In the genomic region with DNA sequence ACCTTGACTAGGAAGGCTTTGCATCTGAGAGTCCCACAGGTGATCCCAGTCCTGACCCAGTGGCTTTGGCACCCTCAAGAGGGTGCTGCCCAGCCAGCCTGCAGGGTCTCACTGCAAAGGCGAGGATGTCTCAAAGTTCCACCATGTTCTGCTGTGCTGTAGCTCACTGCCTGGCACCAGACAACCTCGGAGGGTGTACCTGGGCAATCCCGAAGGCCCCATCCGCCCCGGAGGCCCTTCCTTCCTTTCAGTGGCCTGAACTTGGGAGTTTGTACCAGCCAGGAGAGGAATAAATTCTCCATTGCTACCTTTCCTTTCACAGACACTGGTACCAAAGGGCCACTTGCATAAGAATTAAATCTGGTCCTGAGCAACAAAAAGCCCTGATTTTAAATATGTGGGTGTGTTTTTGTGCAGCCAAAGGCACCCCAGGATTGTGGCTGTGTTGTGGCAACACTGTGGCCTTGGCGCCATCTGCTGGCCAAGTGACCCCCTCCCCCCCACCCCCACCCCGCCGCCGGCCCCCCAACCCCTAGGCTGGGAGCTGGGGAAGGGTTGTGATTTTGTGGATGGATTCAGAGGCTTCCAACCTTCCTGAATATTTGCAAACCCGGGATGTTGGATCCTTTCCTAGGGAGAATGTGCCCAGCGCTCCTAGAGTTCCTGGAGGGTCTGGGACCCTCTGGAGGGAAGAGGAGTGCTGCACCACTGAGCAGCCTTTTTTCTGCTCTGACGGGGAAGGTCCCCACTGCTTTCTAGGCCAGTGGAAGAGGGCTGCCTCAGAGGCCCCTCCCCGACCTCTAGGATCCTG, we compare ENCODE assay signal across 8 cellular contexts. TPM values are rescaled to one million over a fixed set of nuclear protein-coding genes. Genes with fewer than 3 reads are reported as not detected.
DNase-seq lines count a peak whose midpoint lies in the region; ATAC-seq, FAIRE-seq and TF ChIP-seq lines count a peak whose summit lies in the region.

No MANE protein-coding gene starts in this region.

- peaks cover 2% of the 10 kb centered on the region for H3K27me3 Mint-ChIP-seq in progenitor cell of endocrine pancreas

- peak; percentile 59 for DNase-seq in GM12891 (ENCODE audit: insufficient read length, low spot score)
- DNase-seq in SJCRH30: peak; percentile 18 to 40
- no peak for DNase-seq in dorsolateral prefrontal cortex
- DNase-seq in progenitor cell of endocrine pancreas (ENCODE audit: low spot score, unreplicated experiment): no peak
- no peak for DNase-seq in inferior parietal cortex (ENCODE audit: extremely low spot score)
- DNase-seq in DMS153 (lab: John Stamatoyannopoulos, UW): no peak
- no peak for DNase-seq in globus pallidus (ENCODE audit: low spot score)

- FAIRE-seq in GM12891 (lab: Jason Lieb, UNC): peak; percentile 85

- H3K4me3 ChIP-seq in SJCRH30 (no peak overlapping the region), dorsolateral prefrontal cortex (no peak overlapping the region)

- H3K27ac Mint-ChIP-seq in progenitor cell of endocrine pancreas: no peak overlapping the region

- H3K27me3 ChIP-seq in SJCRH30 (no peaks in the 10 kb centered on the region), dorsolateral prefrontal cortex (no peaks in the 10 kb centered on the region)

- no peak for TF ChIP-seq POLR2A in GM12891 (IDR thresholded peaks at IDR 0.05; ENCODE audit: low read depth, low read length)

- H3K4me3 Mint-ChIP-seq in progenitor cell of endocrine pancreas (ENCODE audit: low read depth): no peak overlapping the region

- no peak overlapping the region for H3K27ac ChIP-seq in SJCRH30
- H3K27ac ChIP-seq in dorsolateral prefrontal cortex: no peak overlapping the region

- intact Hi-C loops in dorsolateral prefrontal cortex (cut with DNase I): no loop called here

- TF ChIP-seq CTCF in dorsolateral prefrontal cortex (IDR thresholded peaks at IDR 0.05 in 54 of 56, conservative IDR thresholded peaks at IDR 0.05 in 2 of 56; ENCODE audit: low read depth in 1 of 56, partially characterized antibody in 56 of 56) (peak in 53 of 56 donors; percentile 27 to 67 (median 48)), progenitor cell of endocrine pancreas (IDR thresholded peaks at IDR 0.05; ENCODE audit: unreplicated experiment) (peak; percentile 59)

- no peaks in the 10 kb centered on the region for H3K9me3 ChIP-seq in SJCRH30 (replicated peaks)

- no peaks in the 10 kb centered on the region for H3K36me3 ChIP-seq in SJCRH30

- no peaks in the 10 kb centered on the region for H3K36me3 Mint-ChIP-seq in progenitor cell of endocrine pancreas (ENCODE audit: insufficient read depth)

- H3K4me1 ChIP-seq in SJCRH30: no peaks in the 10 kb centered on the region

- ATAC-seq in GM19395 (IDR thresholded peaks at IDR 0.05; ENCODE audit: unreplicated experiment): no peak

- no peaks in the 10 kb centered on the region for H3K4me1 Mint-ChIP-seq in progenitor cell of endocrine pancreas (ENCODE audit: low read depth)

- H3K9me3 Mint-ChIP-seq in progenitor cell of endocrine pancreas (ENCODE audit: low read depth): no peaks in the 10 kb centered on the region

TF ChIP-seq in GM12891, 5 proteins besides CTCF, POLR2A, EP300 and RAD21:
- TF ChIP-seq POU2F2 (IDR thresholded peaks at IDR 0.05; ENCODE audit: low read depth, low read length) (no peak), POLR2AphosphoS5 (IDR thresholded peaks at IDR 0.05; ENCODE audit: low read depth, low read length) (no peak), TAF1 (IDR thresholded peaks at IDR 0.05; ENCODE audit: low read depth, low read length) (no peak)

RNA-seq across cellular contexts. Expression of gene PTPN23, which starts 9.7 kb away (rescaled TPM):
- polyA plus RNA-seq in GM12891 (2012; ENCODE audit: low read depth, missing spikeins): 12.6 TPM
- 7.4 and 11.4 TPM in 2 replicates for total RNA-seq in SJCRH30 (2014; rRNA removed; shearing (Covaris generic))
- 10 to 100 TPM; 40.8 to 75.9 (median 53.6) TPM for total RNA-seq in dorsolateral prefrontal cortex
- total RNA-seq in progenitor cell of endocrine pancreas: 68.7 and 71.4 TPM in 2 replicates

Comparison
In these comparisons a context has a peak if more than half of its experiments do, and no peak if none do; other contexts are left out.
1. DNase-seq: peak in GM12891 (single experiment) and SJCRH30 (2 of 2); none in dorsolateral prefrontal cortex (0 of 10), progenitor cell of endocrine pancreas (single experiment), inferior parietal cortex (single experiment), DMS153 (single experiment) and globus pallidus (single experiment).